21 cellular contexts compared by ENCODE assay signal in genomic region chr12:113611652-113612051, GRCh38.
DNase-seq lines count a peak whose midpoint lies in the region; ATAC-seq, FAIRE-seq and TF ChIP-seq lines count a peak whose summit lies in the region.
"Had no signal": no experiment of that assay in that cellular context is flagged by ENCODE, and none has a peak within 500 bp of the region (broad histone marks: within the 10 kb centered on the region; RNA-seq: fewer than 3 reads in every experiment).

No MANE protein-coding gene starts in this region.

- H3K9me1 ChIP-seq in K562 (ENCODE audit: control insufficient read depth, insufficient read depth, low read length), result no peaks in the 10 kb centered on the region

- H3K27ac Mint-ChIP-seq in GM23338 (no peak overlapping the region), endothelial cell (ENCODE audit: unreplicated experiment) (no peak overlapping the region)
- H3K27ac Mint-ChIP-seq: CD14-positive monocyte; CD4-positive, alpha-beta memory T cell; IgD-negative memory B cell had no signal

- no peaks in the 10 kb centered on the region for H3K36me3 ChIP-seq in GM23338 (ENCODE audit: insufficient read depth)
- H3K36me3 ChIP-seq in HUES64 (ENCODE audit: insufficient read depth, low read length), result no peaks in the 10 kb centered on the region
- H3K36me3 ChIP-seq in K562 (ENCODE audit: control insufficient read depth, insufficient read depth, low read length), result no peaks in the 10 kb centered on the region
- H3K36me3 ChIP-seq in iPS-18a (ENCODE audit: control insufficient read depth, low read depth, low read length), result no peaks in the 10 kb centered on the region
- no peaks in the 10 kb centered on the region for H3K36me3 ChIP-seq in mucosa of descending colon (ENCODE audit: low read depth)
- H3K36me3 ChIP-seq: BLaER1, HAP-1 had no signal

- H3K4me3 ChIP-seq in GM23338 (peak overlapping the region; percentile 81), HUES64 (ENCODE audit: low read length) (peak overlapping the region; percentile 55; the same call in 1 of the 2 replicates), K562 (peak overlapping the region; percentile 26), iPS-18a (ENCODE audit: low read length) (peak overlapping the region; percentile 52), mucosa of descending colon (no peak overlapping the region)
- H3K4me3 ChIP-seq: BLaER1, GM12878 had no signal

- no peak for TF ChIP-seq EP300 in K562 (IDR thresholded peaks at IDR 0.05; ENCODE audit: low read length)

- no peak for FAIRE-seq in K562 (lab: Jason Lieb, UNC)
- FAIRE-seq: GM12878, HepG2 had no signal

- peaks cover 15% of the 10 kb centered on the region; the same call in 1 of the 2 replicates for H3F3A ChIP-seq in GM23338 (replicated peaks; ENCODE audit: low read depth)

- no peaks in the 10 kb centered on the region for H4K20me1 ChIP-seq in GM23338 (replicated peaks; ENCODE audit: insufficient read depth)
- H4K20me1 ChIP-seq in K562 (replicated peaks; ENCODE audit: control insufficient read depth, insufficient read depth, low read length), result no peaks in the 10 kb centered on the region
- H4K20me1 ChIP-seq: BLaER1 had no signal

- BruUV-seq in K562 (replicated peaks; lab: Mats Ljungman, UMichigan), result no TSS peak

- H3K4me3 Mint-ChIP-seq in GM23338 (peak overlapping the region; percentile 77), endothelial cell (ENCODE audit: unreplicated experiment) (no peak overlapping the region)
- H3K4me3 Mint-ChIP-seq: CD4-positive, alpha-beta memory T cell; IgD-negative memory B cell had no signal

- TF ChIP-seq CTCF in GM23338 (conservative IDR thresholded peaks at IDR 0.05; ENCODE audit: low read depth in 2 of 2) (no peak), K562 (IDR thresholded peaks at IDR 0.05 in 2 of 3, conservative IDR thresholded peaks at IDR 0.05 in 1 of 3; ENCODE audit: insufficient read depth in 2 of 3, low read depth in 1 of 3, low read length in 3 of 3) (no peak), GM10248 (IDR thresholded peaks at IDR 0.05; ENCODE audit: control extremely low read depth, extremely low read depth, low read depth, missing control alignments) (no peak), mucosa of descending colon (IDR thresholded peaks at IDR 0.05) (no peak), endothelial cell (IDR thresholded peaks at IDR 0.05; ENCODE audit: unreplicated experiment) (no peak)

- H3K27ac ChIP-seq in GM23338 (ENCODE audit: low read depth), result no peak overlapping the region
- peak overlapping the region; percentile 99; the same call in 1 of the 2 replicates for H3K27ac ChIP-seq in HUES64 (ENCODE audit: low read depth, low read length)
- H3K27ac ChIP-seq in K562 (ENCODE audit: extremely low read depth, low read depth, low read length), result peak overlapping the region; percentile 62; the same call in 2 of the 3 replicates
- no peak overlapping the region for H3K27ac ChIP-seq in iPS-18a (ENCODE audit: low read length)
- H3K27ac ChIP-seq: BLaER1 had no signal

- intact Hi-C loops in K562 (cut with micrococcal nuclease) (no loop called here), mucosa of descending colon (cut with DNase I, micrococcal nuclease) (no loop called here)

- H3K9me3 ChIP-seq in HUES64 (ENCODE audit: insufficient read depth, low read depth, low read length) (no peaks in the 10 kb centered on the region), K562 (replicated peaks; ENCODE audit: control insufficient read depth, insufficient read depth, low read depth, low read length) (no peaks in the 10 kb centered on the region; the same call in 1 of the 2 replicates), iPS-18a (ENCODE audit: control insufficient read depth, low read depth, low read length) (no peaks in the 10 kb centered on the region), mucosa of descending colon (no peaks in the 10 kb centered on the region)
- H3K9me3 ChIP-seq: HAP-1 had no signal

- peaks cover 37% of the 10 kb centered on the region for H3K4me1 ChIP-seq in GM23338 (ENCODE audit: insufficient read depth)
- H3K4me1 ChIP-seq in HUES64 (ENCODE audit: insufficient read depth, low read length), result peaks cover 34% of the 10 kb centered on the region
- peaks cover 8 to 14% of the 10 kb centered on the region in 2 experiments; a peak in 3 of 5 replicates for H3K4me1 ChIP-seq in K562 (replicated peaks in 1 of 2; ENCODE audit: control insufficient read depth in 2 of 2, insufficient read depth in 2 of 2, low read length in 2 of 2)
- H3K4me1 ChIP-seq in iPS-18a (ENCODE audit: control insufficient read depth, low read depth, low read length), result peaks cover 29% of the 10 kb centered on the region
- no peaks in the 10 kb centered on the region for H3K4me1 ChIP-seq in mucosa of descending colon (ENCODE audit: low read depth)
- H3K4me1 ChIP-seq: BLaER1 had no signal

- H3K79me2 ChIP-seq in GM23338 (replicated peaks; ENCODE audit: insufficient read depth) (no peaks in the 10 kb centered on the region), K562 (ENCODE audit: control insufficient read depth, insufficient read depth, low read length) (no peaks in the 10 kb centered on the region)

- WGBS in HUES64, result 80% methylated on average over 8 of the region's 8 CpGs
- 4% methylated on average over 8 of the region's 8 CpGs for WGBS in K562 (ENCODE audit: insufficient coverage, low coverage, missing lambda C conversion rate)

- CTCF ChIA-PET in K562 (lab: Yijun Ruan, JAX; ENCODE audit: low intra/inter-chr PET ratio), result no interaction called here
- CTCF ChIA-PET in GM10248 (lab: Yijun Ruan, JAX), result no interaction called here

- H3K36me3 Mint-ChIP-seq in GM23338 (ENCODE audit: low read depth) (peaks cover 3% of the 10 kb centered on the region; the same call in 2 of the 3 replicates), endothelial cell (ENCODE audit: low read depth, unreplicated experiment) (no peaks in the 10 kb centered on the region)
- H3K36me3 Mint-ChIP-seq: CD14-positive monocyte; CD4-positive, alpha-beta memory T cell; IgD-negative memory B cell had no signal

- POLR2A ChIA-PET in K562 (lab: Yijun Ruan, JAX) (interaction anchor here (0.6 to 1.4 kb wide), 5 partner anchors 19 to 527 kb away, joined by 3 to 4 read pairs (median 3); no protein-coding TSS in a partner anchor), GM10248 (lab: Yijun Ruan, JAX) (no interaction called here)

- H3K27me3 ChIP-seq in GM23338 (ENCODE audit: insufficient read depth), result peaks cover 8% of the 10 kb centered on the region; the same call in 1 of the 2 replicates
- H3K27me3 ChIP-seq in HUES64 (ENCODE audit: insufficient read depth, low read length), result no peaks in the 10 kb centered on the region
- H3K27me3 ChIP-seq in K562 (ENCODE audit: control insufficient read depth in 2 of 2, insufficient read depth in 2 of 2, low read length in 2 of 2), result no peaks in the 10 kb centered on the region
- H3K27me3 ChIP-seq in iPS-18a (ENCODE audit: control insufficient read depth, insufficient read depth, low read length), result peaks cover 27% of the 10 kb centered on the region

- H3K9me2 ChIP-seq in GM23338 (ENCODE audit: insufficient read depth), result no peaks in the 10 kb centered on the region

- H3K4me1 Mint-ChIP-seq in GM23338 (peaks cover 38% of the 10 kb centered on the region), endothelial cell (ENCODE audit: unreplicated experiment) (peaks cover 2% of the 10 kb centered on the region)
- H3K4me1 Mint-ChIP-seq: CD14-positive monocyte, IgD-negative memory B cell had no signal

- DNase-seq in GM23338 (ENCODE audit: low spot score), result no peak
- DNase-seq in K562 (ENCODE audit: extremely low read depth in 1 of 4, low spot score in 3 of 4), result no peak
- no peak for DNase-seq in GM10248 (ENCODE audit: extremely low spot score)
- no peak for DNase-seq in mucosa of descending colon
- no peak for DNase-seq in endothelial cell (ENCODE audit: low spot score)
- DNase-seq in T-helper 9 cell, result no peak
- DNase-seq: 8988T; CD4-positive, alpha-beta memory T cell; DMS153; DMS79; GF-D8; GOT3; KG1 had no signal

- H3K9me3 Mint-ChIP-seq in GM23338 (peaks cover 9% of the 10 kb centered on the region; the same call in 2 of the 3 replicates), endothelial cell (ENCODE audit: unreplicated experiment) (no peaks in the 10 kb centered on the region)

- no peak for TF ChIP-seq POLR2A in K562 (conservative IDR thresholded peaks at IDR 0.05)

- peaks cover 18% of the 10 kb centered on the region for H3K27me3 Mint-ChIP-seq in GM23338 (ENCODE audit: insufficient read depth, low read depth, poor library complexity)
- peaks cover 9% of the 10 kb centered on the region for H3K27me3 Mint-ChIP-seq in endothelial cell (ENCODE audit: unreplicated experiment)

- in situ Hi-C loops in K562 (cut with MboI), result no loop called here

- peak overlapping the region; percentile 98 for H3K4me2 ChIP-seq in GM23338
- H3K4me2 ChIP-seq in K562 (ENCODE audit: insufficient read depth, low read length), result peak overlapping the region; percentile 68
- H3K4me2 ChIP-seq: BLaER1 had no signal

- peak overlapping the region; percentile 33; the same call in 1 of the 2 replicates for H3K9ac ChIP-seq in HUES64 (ENCODE audit: low read depth, low read length)
- H3K9ac ChIP-seq in K562 (ENCODE audit: insufficient read depth in 1 of 2, low read depth in 2 of 2, low read length in 2 of 2), result peak overlapping the region; percentile 7 to 75; a peak in 1 of 4 replicates
- peak overlapping the region; percentile 49 for H3K9ac ChIP-seq in iPS-18a (ENCODE audit: low read length)
- H3K9ac ChIP-seq: BLaER1 had no signal

- ATAC-seq in GM23338 (no peak), K562 (no peak; the same call in 2 of the 3 replicates), mucosa of descending colon (no peak)
- ATAC-seq: GM12878, HepG2 had no signal

- no peak for TF ChIP-seq RAD21 in K562 (CRISPR knock-in tag; conservative IDR thresholded peaks at IDR 0.05 in 1 of 2, IDR thresholded peaks at IDR 0.05 in 1 of 2)

- H2AFZ ChIP-seq in GM23338, result peak overlapping the region; percentile 53
- peak overlapping the region; percentile 86 for H2AFZ ChIP-seq in K562 (ENCODE audit: low read depth, low read length)

TF ChIP-seq in GM23338, 12 proteins besides CTCF, POLR2A, EP300 and RAD21 (continues in another document):
- no peak for TF ChIP-seq STAT1 (IDR thresholded peaks at IDR 0.05; ENCODE audit: unreplicated experiment)
- no peak for TF ChIP-seq CREB1 (CRISPR knock-in tag; IDR thresholded peaks at IDR 0.05; ENCODE audit: low read depth)
- no peak for TF ChIP-seq EZH2phosphoT487 (IDR thresholded peaks at IDR 0.05; ENCODE audit: unreplicated experiment)
- no peak for TF ChIP-seq EZH2 (IDR thresholded peaks at IDR 0.05; ENCODE audit: low read depth, unreplicated experiment)

TF ChIP-seq in K562, 482 proteins besides CTCF, POLR2A, EP300 and RAD21 (continues in another document):
- 0 out of 4 replicates have a peak, but pooled peaks of 1 of the 2 experiments have one; percentile 19 for TF ChIP-seq RCOR1 (IDR thresholded peaks at IDR 0.05; ENCODE audit: borderline replicate concordance in 1 of 2, low read depth in 2 of 2, low read length in 2 of 2)
- TF ChIP-seq, protein P1, sequence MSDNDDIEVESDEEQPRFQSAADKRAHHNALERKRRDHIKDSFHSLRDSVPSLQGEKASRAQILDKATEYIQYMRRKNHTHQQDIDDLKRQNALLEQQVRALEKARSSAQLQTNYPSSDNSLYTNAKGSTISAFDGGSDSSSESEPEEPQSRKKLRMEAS (CRISPR knock-in tag; IDR thresholded peaks at IDR 0.05), result no peak
- no peak for TF ChIP-seq MTA1 (IDR thresholded peaks at IDR 0.05; ENCODE audit: borderline replicate concordance)

Comparison
In these comparisons a context has a peak if more than half of its experiments do, and no peak if none do; other contexts are left out.
1. H3K27ac ChIP-seq: peak in HUES64 (single experiment) and K562 (single experiment); none in GM23338 (single experiment) and iPS-18a (single experiment).
2. Peak in every context shown above with its lines, with median percentiles within 50 percentile points of each other: H3K9ac ChIP-seq.